In the genomic region with DNA sequence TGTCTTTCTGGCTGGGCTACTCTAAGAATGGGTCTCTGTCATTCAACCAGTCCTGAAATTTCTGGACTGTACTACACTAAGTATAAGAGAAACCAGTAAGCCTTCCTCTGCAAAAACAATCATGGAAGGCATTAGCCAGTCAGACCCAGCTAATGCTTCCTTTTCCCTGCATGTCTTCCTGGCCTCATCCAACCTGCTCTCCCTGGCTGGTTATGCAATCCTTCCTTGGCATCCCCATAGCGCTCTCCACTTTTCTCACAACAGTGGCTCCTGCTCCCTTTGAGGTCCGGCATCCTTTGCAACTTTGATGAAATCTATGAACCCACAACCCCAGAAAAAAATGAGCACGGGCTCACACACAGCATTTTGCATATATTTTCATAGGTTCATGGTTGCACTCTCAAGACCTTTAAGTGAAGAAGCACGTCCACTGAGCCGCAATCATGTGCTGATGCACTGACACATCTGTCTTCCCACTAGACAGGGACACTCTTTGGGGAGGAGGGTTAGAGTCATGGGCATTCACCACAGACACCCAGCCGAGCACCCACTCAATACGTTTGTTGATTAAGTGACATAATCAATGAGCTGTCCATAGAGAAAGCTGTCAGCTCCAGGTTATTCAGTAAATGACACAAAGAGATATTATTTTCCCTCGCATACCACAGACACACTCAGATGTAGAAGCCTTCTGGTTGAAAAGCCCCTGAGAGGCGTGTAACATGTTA, we compare ENCODE assay signal across 20 cellular contexts.
DNase-seq lines count a peak whose midpoint lies in the region; ATAC-seq and TF ChIP-seq lines count a peak whose summit lies in the region.
"Had no signal": no experiment of that assay in that cellular context is flagged by ENCODE, and none has a peak within 500 bp of the region (broad histone marks: within the 10 kb centered on the region; RNA-seq: fewer than 3 reads in every experiment).

No MANE protein-coding gene starts in this region.

- H3F3A ChIP-seq in GM23248 (ENCODE audit: insufficient read depth) = no peaks in the 10 kb centered on the region

- no peaks in the 10 kb centered on the region for H3K79me2 ChIP-seq in GM23248 (ENCODE audit: insufficient read depth)

- peaks cover 46% of the 10 kb centered on the region for H3K4me1 Mint-ChIP-seq in progenitor cell of endocrine pancreas (ENCODE audit: low read depth)
- H3K4me1 Mint-ChIP-seq: B cell had no signal

- no peaks in the 10 kb centered on the region for H3K27me3 Mint-ChIP-seq in progenitor cell of endocrine pancreas

- H3K4me3 Mint-ChIP-seq in progenitor cell of endocrine pancreas (ENCODE audit: low read depth) = no peak overlapping the region
- H3K4me3 Mint-ChIP-seq: B cell; CD4-positive, alpha-beta T cell had no signal

- ATAC-seq in HG03097 (IDR thresholded peaks at IDR 0.05; ENCODE audit: low FRiP score, unreplicated experiment) = no peak
- ATAC-seq: HCT116 had no signal

- no peak for TF ChIP-seq POLR2A in testis (IDR thresholded peaks at IDR 0.05)

- H3K9me3 Mint-ChIP-seq in progenitor cell of endocrine pancreas (ENCODE audit: low read depth) = peaks cover 8% of the 10 kb centered on the region
- H3K9me3 Mint-ChIP-seq: CD4-positive, alpha-beta T cell had no signal

- H3K27ac Mint-ChIP-seq in progenitor cell of endocrine pancreas = peak overlapping the region; percentile 46
- H3K27ac Mint-ChIP-seq: B cell; CD4-positive, alpha-beta T cell had no signal

- DNase-seq in NCI-H146 (lab: John Stamatoyannopoulos, UW) (peak; percentile 68), NCI-H146 treated with DMSO at 0.1 percent for 48 hours (lab: John Stamatoyannopoulos, UW; ENCODE audit: unreplicated experiment) (no peak), NCI-H526 (lab: John Stamatoyannopoulos, UW) (peak; percentile 15 to 45), epithelial cell of esophagus (ENCODE audit: low read depth) (peak; percentile 47), progenitor cell of endocrine pancreas (ENCODE audit: low spot score, unreplicated experiment) (no peak), testis (no peak), GM23248 (no peak)
- DNase-seq: Calu3; CD4-positive, alpha-beta T cell; DMS79; NCI-H1436; NCI-H2081; NCI-H226; NCI-H524 treated with DMSO at 0.1 percent for 48 hours; NK-92 treated with Interleukin-12 subunit alpha and Interleukin-12 subunit beta, amount 100 ng/mL, for 24 hours had no signal

- no peak for TF ChIP-seq CTCF in epithelial cell of esophagus (IDR thresholded peaks at IDR 0.05; ENCODE audit: insufficient read depth, low read depth, low read length, missing control alignments)
- TF ChIP-seq CTCF in progenitor cell of endocrine pancreas (IDR thresholded peaks at IDR 0.05; ENCODE audit: unreplicated experiment) = no peak
- TF ChIP-seq CTCF in testis (IDR thresholded peaks at IDR 0.05) = no peak

- H3K36me3 ChIP-seq in testis (ENCODE audit: low read depth, missing control alignments) (no peaks in the 10 kb centered on the region), GM23248 (ENCODE audit: low read depth) (no peaks in the 10 kb centered on the region)

- no peak overlapping the region for H2AFZ ChIP-seq in GM23248

- peaks cover 23% of the 10 kb centered on the region for H3K36me3 Mint-ChIP-seq in progenitor cell of endocrine pancreas (ENCODE audit: insufficient read depth)

- no peak overlapping the region for H3K4me3 ChIP-seq in epithelial cell of esophagus (ENCODE audit: low read length)
- no peak overlapping the region for H3K4me3 ChIP-seq in testis
- no peak overlapping the region for H3K4me3 ChIP-seq in GM23248

- H4K20me1 ChIP-seq in GM23248 (ENCODE audit: insufficient read depth) = no peaks in the 10 kb centered on the region

- intact Hi-C loops in testis (cut with DNase I; ENCODE audit: low total_unique reads) = no loop called here

- H3K9me3 ChIP-seq in testis = no peaks in the 10 kb centered on the region
- no peaks in the 10 kb centered on the region for H3K9me3 ChIP-seq in GM23248 (ENCODE audit: low read depth)

- WGBS in testis, 2 donors = 93 to 94% methylated on average over 9 of the region's 9 CpGs
- 76 to 77% methylated on average over 9 of the region's 9 CpGs for WGBS in GM23248 (ENCODE audit: low coverage in 1 of 2, low lambda C conversion rate in 2 of 2, missing lambda C conversion rate in 2 of 2), 2 experiments

- H3K4me1 ChIP-seq in testis (peaks cover 12% of the 10 kb centered on the region), GM23248 (ENCODE audit: insufficient read depth) (peaks cover 10% of the 10 kb centered on the region)

- H3K9ac ChIP-seq in GM23248 = no peak overlapping the region
- H3K9ac ChIP-seq: KMS-11 had no signal

- in situ Hi-C loops in GM23248 (cut with MboI) = no loop called here

- no peak overlapping the region for H3K4me2 ChIP-seq in GM23248 (ENCODE audit: unreplicated experiment)
- H3K4me2 ChIP-seq: KMS-11 had no signal

- H3K27ac ChIP-seq in testis (no peak overlapping the region), GM23248 (no peak overlapping the region)
- H3K27ac ChIP-seq: 22Rv1, KMS-11 had no signal

- H3K27me3 ChIP-seq in testis = no peaks in the 10 kb centered on the region
- no peaks in the 10 kb centered on the region for H3K27me3 ChIP-seq in GM23248 (replicated peaks; ENCODE audit: insufficient read depth)

- no peaks in the 10 kb centered on the region for H3K9me2 ChIP-seq in GM23248 (ENCODE audit: insufficient read depth)

Comparison
In these comparisons a context has a peak if more than half of its experiments do, and no peak if none do; other contexts are left out.
1. DNase-seq: peak in NCI-H146 (single experiment), NCI-H526 (2 of 2) and epithelial cell of esophagus (single experiment); none in NCI-H146 treated with DMSO at 0.1 percent for 48 hours (single experiment), progenitor cell of endocrine pancreas (single experiment), testis (single experiment) and GM23248 (single experiment).